In genomic region chr20:40897177-40897700, GRCh38 we compare ENCODE assay signal across 18 cellular contexts.
A peak's percentile ranks its signal among the peaks of the same experiment; 100 is the strongest.
DNase-seq lines count a peak whose midpoint lies in the region; ATAC-seq and TF ChIP-seq lines count a peak whose summit lies in the region.
"Had no signal": no experiment of that assay in that cellular context is flagged by ENCODE, and none has a peak within 500 bp of the region (broad histone marks: within the 10 kb centered on the region; RNA-seq: fewer than 3 reads in every experiment).

No MANE protein-coding gene starts in this region.

- H3K9me3 Mint-ChIP-seq in glutamatergic neuron (ENCODE audit: unreplicated experiment): peaks cover 4% of the 10 kb centered on the region
- H3K9me3 Mint-ChIP-seq in activated CD8-positive, alpha-beta T cell treated with anti-CD3 and anti-CD28 coated beads, Interleukin-2, amount 10 ng/mL, durations not matched to agents 7 days and 5 days (ENCODE audit: insufficient read depth): no peaks in the 10 kb centered on the region
- H3K9me3 Mint-ChIP-seq: activated naive CD4-positive, alpha-beta T cell treated with anti-CD3 and anti-CD28 coated beads for 36 hours; effector memory CD8-positive, alpha-beta T cell; WTC11 had no signal

- peaks cover 1% of the 10 kb centered on the region for H3K27me3 Mint-ChIP-seq in glutamatergic neuron (ENCODE audit: unreplicated experiment)
- peaks cover 35% of the 10 kb centered on the region for H3K27me3 Mint-ChIP-seq in activated CD8-positive, alpha-beta T cell treated with anti-CD3 and anti-CD28 coated beads, Interleukin-2, amount 10 ng/mL, durations not matched to agents 7 days and 5 days (ENCODE audit: low read depth)

- 59 to 77% (median 69%) methylated on average over 4 of the region's 4 CpGs for WGBS in spleen, 5 donors

- peak overlapping the region; percentile 73 for H3K27ac Mint-ChIP-seq in glutamatergic neuron (ENCODE audit: unreplicated experiment)
- H3K27ac Mint-ChIP-seq in activated CD8-positive, alpha-beta T cell treated with anti-CD3 and anti-CD28 coated beads, Interleukin-2, amount 10 ng/mL, durations not matched to agents 7 days and 5 days: no peak overlapping the region
- H3K27ac Mint-ChIP-seq: activated naive CD4-positive, alpha-beta T cell treated with anti-CD3 and anti-CD28 coated beads for 36 hours; WTC11 had no signal

- TF ChIP-seq CTCF in HEK293 (tag by site-specific recombination; IDR thresholded peaks at IDR 0.05) (no peak), RWPE2 (IDR thresholded peaks at IDR 0.05; ENCODE audit: poor library complexity, severe bottlenecking) (no peak), glutamatergic neuron (IDR thresholded peaks at IDR 0.05; ENCODE audit: partially characterized antibody, unreplicated experiment) (no peak), tibial artery (IDR thresholded peaks at IDR 0.05) (no peak), spleen (IDR thresholded peaks at IDR 0.05 in 8 of 11, conservative IDR thresholded peaks at IDR 0.05 in 3 of 11) (no peak)

- TF ChIP-seq POLR2A in spleen (IDR thresholded peaks at IDR 0.05): no peak

- H3K36me3 ChIP-seq in HEK293 (ENCODE audit: control insufficient read depth in 2 of 2, insufficient read depth in 1 of 2, low read length in 2 of 2) (no peaks in the 10 kb centered on the region), RWPE2 (ENCODE audit: low read depth) (no peaks in the 10 kb centered on the region), tibial artery (no peaks in the 10 kb centered on the region), spleen (no peaks in the 10 kb centered on the region)

- POLR2A ChIA-PET in HEK293 (lab: Yijun Ruan, JAX): no interaction called here
- POLR2A ChIA-PET in activated CD8-positive, alpha-beta T cell treated with anti-CD3 and anti-CD28 coated beads, Interleukin-2, amount 10 ng/mL, durations not matched to agents 7 days and 5 days (lab: Charles Lee): no interaction called here

- peak; percentile 51 for DNase-seq in AG08395 (ENCODE audit: low spot score)
- DNase-seq in RWPE2 (ENCODE audit: low spot score): peak; percentile 68
- DNase-seq in glutamatergic neuron: no peak
- no peak for DNase-seq in tibial artery
- DNase-seq in spleen: no peak
- no peak for DNase-seq in activated CD8-positive, alpha-beta T cell treated with anti-CD3 and anti-CD28 coated beads, Interleukin-2, amount 10 ng/mL, durations not matched to agents 7 days and 5 days
- DNase-seq: activated CD8-positive, alpha-beta memory T cell treated with anti-CD3 and anti-CD28 coated beads, Interleukin-2, amount 50 U/mL, for 4 hours; activated naive CD4-positive, alpha-beta T cell treated with anti-CD3 and anti-CD28 coated beads for 36 hours; C1 segment of cervical spinal cord; DND-41; effector memory CD8-positive, alpha-beta T cell; posterior cingulate gyrus; stimulated activated CD4-positive, alpha-beta T cell treated with anti-CD3 and anti-CD28 coated beads, Interleukin-15, amount 100 ng/mL, for 24 hours; substantia nigra; T-helper 1 cell had no signal

- CTCF ChIA-PET in HEK293 (lab: Yijun Ruan, JAX): no interaction called here
- CTCF ChIA-PET in activated CD8-positive, alpha-beta T cell treated with anti-CD3 and anti-CD28 coated beads, Interleukin-2, amount 10 ng/mL, durations not matched to agents 7 days and 5 days (lab: Charles Lee): no interaction called here

- H3K4me3 Mint-ChIP-seq in glutamatergic neuron (ENCODE audit: unreplicated experiment): peak overlapping the region; percentile 36
- H3K4me3 Mint-ChIP-seq in activated CD8-positive, alpha-beta T cell treated with anti-CD3 and anti-CD28 coated beads, Interleukin-2, amount 10 ng/mL, durations not matched to agents 7 days and 5 days: no peak overlapping the region
- H3K4me3 Mint-ChIP-seq: activated naive CD4-positive, alpha-beta T cell treated with anti-CD3 and anti-CD28 coated beads for 36 hours; effector memory CD8-positive, alpha-beta T cell; WTC11 had no signal

- H3K4me3 ChIP-seq in HEK293 (ENCODE audit: low read depth, low read length) (no peak overlapping the region), RWPE2 (ENCODE audit: severe bottlenecking) (no peak overlapping the region), tibial artery (no peak overlapping the region), spleen (no peak overlapping the region)

- peaks cover 26% of the 10 kb centered on the region for H3K4me1 Mint-ChIP-seq in glutamatergic neuron (ENCODE audit: low read depth, unreplicated experiment)
- H3K4me1 Mint-ChIP-seq in activated CD8-positive, alpha-beta T cell treated with anti-CD3 and anti-CD28 coated beads, Interleukin-2, amount 10 ng/mL, durations not matched to agents 7 days and 5 days (ENCODE audit: low read depth): peaks cover 2% of the 10 kb centered on the region

- H3K4me1 ChIP-seq in HEK293 (ENCODE audit: control insufficient read depth, insufficient read depth, low read length) (no peaks in the 10 kb centered on the region), RWPE2 (ENCODE audit: insufficient read depth, poor library complexity, severe bottlenecking) (no peaks in the 10 kb centered on the region), tibial artery (no peaks in the 10 kb centered on the region), spleen (peaks cover 0 to 10% (median 0%) of the 10 kb centered on the region in 6 donors)

- ATAC-seq in RWPE2 (ENCODE audit: low read depth) (no peak), HG02885 (IDR thresholded peaks at IDR 0.05; ENCODE audit: poor library complexity, unreplicated experiment) (no peak)
- no peak for ATAC-seq in activated CD8-positive, alpha-beta T cell treated with anti-CD3 and anti-CD28 coated beads, Interleukin-2, amount 10 ng/mL, durations not matched to agents 7 days and 5 days
- ATAC-seq: effector memory CD8-positive, alpha-beta T cell; WTC11 had no signal

- intact Hi-C loops in tibial artery (cut with DNase I; ENCODE audit: low total_unique reads): no loop called here
- intact Hi-C loops in spleen (cut with DNase I; ENCODE audit: low total_unique reads): no loop called here

- H3K9me3 ChIP-seq in HEK293 (ENCODE audit: control insufficient read depth, insufficient read depth, low read depth, low read length) (no peaks in the 10 kb centered on the region), RWPE2 (ENCODE audit: severe bottlenecking) (no peaks in the 10 kb centered on the region), tibial artery (no peaks in the 10 kb centered on the region), spleen (no peaks in the 10 kb centered on the region)

- H3K27me3 ChIP-seq in RWPE2 (ENCODE audit: insufficient read depth, poor library complexity, severe bottlenecking) (peaks cover 2% of the 10 kb centered on the region), tibial artery (peaks cover 0 to 3% of the 10 kb centered on the region in 2 donors), spleen (replicated peaks in 1 of 7) (no peaks in the 10 kb centered on the region)

- H3K36me3 Mint-ChIP-seq in glutamatergic neuron (ENCODE audit: unreplicated experiment): no peaks in the 10 kb centered on the region
- H3K36me3 Mint-ChIP-seq in activated CD8-positive, alpha-beta T cell treated with anti-CD3 and anti-CD28 coated beads, Interleukin-2, amount 10 ng/mL, durations not matched to agents 7 days and 5 days (ENCODE audit: low read depth): no peaks in the 10 kb centered on the region
- H3K36me3 Mint-ChIP-seq: WTC11 had no signal

- H3K27ac ChIP-seq in HEK293 (ENCODE audit: extremely low read depth, low read depth, low read length): no peak overlapping the region
- no peak overlapping the region for H3K27ac ChIP-seq in RWPE2 (ENCODE audit: poor library complexity, severe bottlenecking)
- H3K27ac ChIP-seq in tibial artery: no peak overlapping the region
- H3K27ac ChIP-seq in spleen: no peak overlapping the region

TF ChIP-seq in HEK293, 187 proteins besides CTCF, POLR2A, EP300 and RAD21:
- no peak for TF ChIP-seq ZNF292 (tag by site-specific recombination; IDR thresholded peaks at IDR 0.05; ENCODE audit: borderline replicate concordance, low read depth)
- TF ChIP-seq ZNF280C (tag by site-specific recombination; IDR thresholded peaks at IDR 0.05): no peak
- no peak for TF ChIP-seq GLI2 (tag by site-specific recombination; IDR thresholded peaks at IDR 0.05; ENCODE audit: borderline replicate concordance, low read depth)
- no peak for TF ChIP-seq ZNF48 (tag by site-specific recombination; IDR thresholded peaks at IDR 0.05)
- TF ChIP-seq ZBTB17 (tag by site-specific recombination; IDR thresholded peaks at IDR 0.05): peak; percentile 81

Comparison
In these comparisons a context has a peak if more than half of its experiments do, and no peak if none do; other contexts are left out.
1. DNase-seq: peak in AG08395 (single experiment) and RWPE2 (single experiment); none in glutamatergic neuron (single experiment), tibial artery (0 of 2), spleen (single experiment) and activated CD8-positive, alpha-beta T cell treated with anti-CD3 and anti-CD28 coated beads, Interleukin-2, amount 10 ng/mL, durations not matched to agents 7 days and 5 days (single experiment).